24 cellular contexts compared by ENCODE assay signal in genomic region chr1:213958346-213958745, GRCh38. TPM values are rescaled to one million over a fixed set of nuclear protein-coding genes. Genes with fewer than 3 reads are reported as not detected.
DNase-seq lines count a peak whose midpoint lies in the region; ATAC-seq, FAIRE-seq and TF ChIP-seq lines count a peak whose summit lies in the region.
"Had no signal": no experiment of that assay in that cellular context is flagged by ENCODE, and none has a peak within 500 bp of the region (broad histone marks: within the 10 kb centered on the region; RNA-seq: fewer than 3 reads in every experiment).

No MANE protein-coding gene starts in this region.

- TF ChIP-seq RAD21 in H1 (IDR thresholded peaks at IDR 0.05 in 1 of 2, conservative IDR thresholded peaks at IDR 0.05 in 1 of 2; ENCODE audit: low read depth in 2 of 2, low read length in 2 of 2) (no peak), HepG2 (CRISPR knock-in tag; IDR thresholded peaks at IDR 0.05) (no peak)

- intact Hi-C loops in HepG2 (cut with micrococcal nuclease; ENCODE audit: unreplicated experiment) (no loop called here), right lobe of liver (cut with DNase I) (no loop called here)

- FAIRE-seq in H1 (lab: Jason Lieb, UNC) = peak; percentile 52
- peak; percentile 78 for FAIRE-seq in HepG2 (lab: Jason Lieb, UNC)
- FAIRE-seq: A549, G401.6, GM12891, GM18507 had no signal

- no peak overlapping the region for H3K27ac ChIP-seq in H1 (ENCODE audit: low read depth, low read length)
- H3K27ac ChIP-seq in HepG2 (ENCODE audit: extremely low read length, insufficient read depth, low read length) = peak overlapping the region; percentile 66
- peak overlapping the region in 2 of 3 donors; percentile 58 to 78 for H3K27ac ChIP-seq in right lobe of liver
- H3K27ac ChIP-seq: 22Rv1; A549; BLaER1 treated with 17β-estradiol and CSF1 and Interleukin-3, amounts not matched to agents 10 nM and 100 nM; C4-2B had no signal

- CTCF ChIA-PET in WTC11 (lab: Charles Lee) = no interaction called here
- CTCF ChIA-PET in H1 (lab: Charles Lee; ENCODE audit: partially characterized antibody) = interaction anchor here (1.3 kb wide), 1 partner anchor 165 kb away, joined by 3 read pairs; no protein-coding TSS in a partner anchor
- CTCF ChIA-PET in HepG2 (lab: Yijun Ruan, JAX; ENCODE audit: low intra/inter-chr PET ratio, low total read pairs) = no interaction called here

- H2BK15ac ChIP-seq in H1 (ENCODE audit: low read length) = no peak overlapping the region

- DNase-seq in WTC11 (ENCODE audit: low spot score) = no peak
- DNase-seq in H1 (ENCODE audit: low read depth in 1 of 2, low spot score in 2 of 2) = no peak
- peak; percentile 73 for DNase-seq in HepG2 (ENCODE audit: low spot score)
- peak in 1 of 3 donors; percentile 68 for DNase-seq in right lobe of liver
- DNase-seq in activated CD4-positive, alpha-beta T cell treated with anti-CD3 and anti-CD28 coated beads for 4 hours = no peak
- DNase-seq in NCI-H748 treated with DMSO at 0.1 percent for 48 hours (lab: John Stamatoyannopoulos, UW) = no peak
- DNase-seq: AML-193; Caco-2; Calu3; CD4-positive, alpha-beta T cell; CD8-positive, alpha-beta T cell; DMS79 treated with DMSO at 0.1 percent for 48 hours; GF-D8 had no signal

- H3K18ac ChIP-seq in H1 (ENCODE audit: extremely low read depth, low read length) = no peak overlapping the region

- H3K79me2 ChIP-seq in H1 (ENCODE audit: control insufficient read depth in 1 of 2, insufficient read depth in 2 of 2, low read length in 2 of 2) (no peaks in the 10 kb centered on the region), HepG2 (ENCODE audit: insufficient read depth, low read length) (no peaks in the 10 kb centered on the region)

- H3K14ac ChIP-seq in H1 (ENCODE audit: insufficient read length) = no peak overlapping the region

- H3K4me1 ChIP-seq in H1 (replicated peaks in 1 of 4; ENCODE audit: control insufficient read depth in 3 of 4, insufficient read depth in 4 of 4, low read length in 3 of 4) (no peaks in the 10 kb centered on the region), HepG2 (ENCODE audit: insufficient read depth, low read length) (peaks cover 84% of the 10 kb centered on the region), right lobe of liver (peaks cover 0 to 40% (median 12%) of the 10 kb centered on the region in 4 donors)
- H3K4me1 ChIP-seq: A549; BLaER1 treated with 17β-estradiol and CSF1 and Interleukin-3, amounts not matched to agents 10 nM and 100 nM had no signal

- H3K4me3 ChIP-seq in H1 (ENCODE audit: extremely low read depth in 1 of 4, insufficient read depth in 2 of 4, low read depth in 3 of 4, low read length in 4 of 4) (no peak overlapping the region), HepG2 (replicated peaks in 1 of 3; ENCODE audit: insufficient read depth in 1 of 3, low read depth in 2 of 3, low read length in 3 of 3) (no peak overlapping the region), right lobe of liver (no peak overlapping the region)
- H3K4me3 ChIP-seq: A549; BLaER1 treated with 17β-estradiol and CSF1 and Interleukin-3, amounts not matched to agents 10 nM and 100 nM had no signal

- H3K23ac ChIP-seq in H1 (ENCODE audit: insufficient read length) = no peak overlapping the region

- 95% methylated on average over 2 of the region's 2 CpGs; no CpG with 5 or more reads in 1 of the 2 experiments for WGBS in H1 (ENCODE audit: extremely low coverage in 1 of 2, insufficient coverage in 1 of 2, insufficient read length in 1 of 2, insufficient replicate concordance in 2 of 2, low coverage in 1 of 2, low lambda C conversion rate in 2 of 2, missing lambda C conversion rate in 1 of 2), 2 experiments
- 8% methylated on average over 2 of the region's 2 CpGs for WGBS in HepG2 (ENCODE audit: low lambda C conversion rate)
- WGBS in right lobe of liver (ENCODE audit: insufficient coverage, low coverage, low lambda C conversion rate, missing lambda C conversion rate) = 19% methylated on average over 2 of the region's 2 CpGs

- H2AK5ac ChIP-seq in H1 (ENCODE audit: low read depth, low read length) = no peak overlapping the region

- TF ChIP-seq EP300 in H1 (IDR thresholded peaks at IDR 0.05; ENCODE audit: borderline replicate concordance in 1 of 2, low read depth in 2 of 2, low read length in 2 of 2) = no peak
- peak in 1 of 2 experiments; percentile 93; a peak in 2 of 4 replicates for TF ChIP-seq EP300 in HepG2 (IDR thresholded peaks at IDR 0.05; ENCODE audit: low read depth in 2 of 2, low read length in 2 of 2)
- TF ChIP-seq EP300 in HepG2 (CRISPR knock-in tag; IDR thresholded peaks at IDR 0.05; ENCODE audit: borderline replicate concordance) = peak; percentile 53; the same call in 1 of the 2 replicates

- no peaks in the 10 kb centered on the region for H3K9me3 ChIP-seq in H1 (ENCODE audit: insufficient read depth in 2 of 2, low read depth in 1 of 2, low read length in 1 of 2)
- peaks cover 6% of the 10 kb centered on the region; the same call in 1 of the 2 replicates for H3K9me3 ChIP-seq in HepG2 (ENCODE audit: low read length)
- no peaks in the 10 kb centered on the region for H3K9me3 ChIP-seq in right lobe of liver
- H3K9me3 ChIP-seq: A549; BLaER1 treated with 17β-estradiol and CSF1 and Interleukin-3, amounts not matched to agents 10 nM and 100 nM; Caco-2 had no signal

- no peak overlapping the region for H3K27ac Mint-ChIP-seq in WTC11
- H3K27ac Mint-ChIP-seq: B cell; CD4-positive, alpha-beta T cell; CD8-positive, alpha-beta T cell had no signal

- no peaks in the 10 kb centered on the region for H3K27me3 ChIP-seq in H1 (replicated peaks in 1 of 4; ENCODE audit: control insufficient read depth in 3 of 4, extremely low read depth in 1 of 4, insufficient read depth in 3 of 4, low read length in 3 of 4)
- H3K27me3 ChIP-seq in HepG2 (ENCODE audit: control insufficient read depth in 1 of 2, insufficient read depth in 2 of 2, low read length in 2 of 2) = no peaks in the 10 kb centered on the region
- no peaks in the 10 kb centered on the region for H3K27me3 ChIP-seq in right lobe of liver
- H3K27me3 ChIP-seq: BLaER1 treated with 17β-estradiol and CSF1 and Interleukin-3, amounts not matched to agents 10 nM and 100 nM had no signal

- POLR2A ChIA-PET in WTC11 (lab: Charles Lee) (no interaction called here), H1 (lab: Charles Lee; ENCODE audit: partially characterized antibody) (no interaction called here), HepG2 (lab: Yijun Ruan, JAX) (interaction anchor here (1.2 to 2.2 kb wide), 4 partner anchors 19 to 92 kb away, joined by 3 to 10 read pairs (median 5); partner anchors contain the start of gene PROX1)

- H3K79me1 ChIP-seq in H1 (ENCODE audit: low read depth, low read length) = no peaks in the 10 kb centered on the region

- no peak overlapping the region for H2BK12ac ChIP-seq in H1 (ENCODE audit: low read depth, low read length)

- H4K5ac ChIP-seq in H1 (ENCODE audit: insufficient read length, low read depth, low read length) = no peak overlapping the region

- H3K27me3 Mint-ChIP-seq in WTC11 (ENCODE audit: low read depth) = peaks cover 3% of the 10 kb centered on the region
- H3K27me3 Mint-ChIP-seq: CD4-positive, alpha-beta T cell had no signal

- no peak overlapping the region for H2BK120ac ChIP-seq in H1 (replicated peaks; ENCODE audit: low read depth, low read length)

- no peak for TF ChIP-seq POLR2A in H1 (IDR thresholded peaks at IDR 0.05; ENCODE audit: control extremely low read depth in 1 of 2, low read depth in 2 of 2, low read length in 2 of 2)
- TF ChIP-seq POLR2A in HepG2 (IDR thresholded peaks at IDR 0.05; ENCODE audit: insufficient read depth in 1 of 2, low read depth in 2 of 2, low read length in 2 of 2) = no peak
- TF ChIP-seq POLR2A in right lobe of liver (IDR thresholded peaks at IDR 0.05) = no peak

- TF ChIP-seq CTCF in WTC11 (IDR thresholded peaks at IDR 0.05) (no peak), H1 (IDR thresholded peaks at IDR 0.05; ENCODE audit: control extremely low read depth in 1 of 3, insufficient read depth in 1 of 3, low read depth in 1 of 3, low read length in 3 of 3) (no peak), HepG2 (CRISPR knock-in tag; IDR thresholded peaks at IDR 0.05) (no peak), right lobe of liver (IDR thresholded peaks at IDR 0.05) (no peak)

- in situ Hi-C loops in HepG2 (cut with HindIII; ENCODE audit: extremely low pct_ligation_motif_present, low pct_unique_long_range_greater_than_20kb) = no loop called here

- no peak overlapping the region for H3K9ac ChIP-seq in H1 (replicated peaks in 1 of 4; ENCODE audit: extremely low read depth in 1 of 4, low read depth in 3 of 4, low read length in 3 of 4)
- H3K9ac ChIP-seq in HepG2 (ENCODE audit: insufficient read depth, low read depth, low read length) = no peak overlapping the region
- H3K9ac ChIP-seq: BLaER1 treated with 17β-estradiol and CSF1 and Interleukin-3, amounts not matched to agents 10 nM and 100 nM had no signal

- no peak for ATAC-seq in WTC11
- peak; percentile 70 for ATAC-seq in HepG2
- ATAC-seq in right lobe of liver = peak; percentile 59 to 78 (median 64)
- ATAC-seq in GM21381 (IDR thresholded peaks at IDR 0.05; ENCODE audit: unreplicated experiment) = no peak
- ATAC-seq in GM18502 (IDR thresholded peaks at IDR 0.05; ENCODE audit: poor library complexity, unreplicated experiment) = no peak
- ATAC-seq: A549; CD8-positive, alpha-beta T cell had no signal

- no peak overlapping the region for H3K4ac ChIP-seq in H1 (replicated peaks; ENCODE audit: insufficient read length, low read depth, low read length)

- no peak overlapping the region for H2BK5ac ChIP-seq in H1 (ENCODE audit: low read depth, low read length)

- H3K4me1 Mint-ChIP-seq in WTC11 = no peaks in the 10 kb centered on the region
- H3K4me1 Mint-ChIP-seq: B cell had no signal

- H3K23me2 ChIP-seq in H1 (ENCODE audit: low read depth, low read length) = no peaks in the 10 kb centered on the region

- H3K4me2 ChIP-seq in H1 (ENCODE audit: insufficient read depth in 1 of 2, low read depth in 2 of 2, low read length in 2 of 2) (no peak overlapping the region), HepG2 (ENCODE audit: low read depth, low read length) (0 out of 2 replicates have a peak overlapping the region, but pooled peaks have one; percentile 34)
- H3K4me2 ChIP-seq: A549; BLaER1 treated with 17β-estradiol and CSF1 and Interleukin-3, amounts not matched to agents 10 nM and 100 nM had no signal

- H3K9me3 Mint-ChIP-seq in WTC11 = peaks cover 9% of the 10 kb centered on the region
- H3K9me3 Mint-ChIP-seq: CD4-positive, alpha-beta T cell had no signal

- H3K4me3 Mint-ChIP-seq in WTC11 = no peak overlapping the region
- H3K4me3 Mint-ChIP-seq: B cell; CD4-positive, alpha-beta T cell; CD8-positive, alpha-beta T cell had no signal

- no peak overlapping the region for H4K91ac ChIP-seq in H1 (replicated peaks; ENCODE audit: insufficient read length, low read length)

- no peak overlapping the region for H2AFZ ChIP-seq in H1 (ENCODE audit: low read length)
- H2AFZ ChIP-seq in HepG2 (ENCODE audit: low read length) = no peak overlapping the region

- no peak overlapping the region for H4K8ac ChIP-seq in H1 (ENCODE audit: extremely low read depth, insufficient read depth, low read length)

- no peak overlapping the region for H2BK20ac ChIP-seq in H1 (ENCODE audit: low read length)

- no peak overlapping the region for H3K56ac ChIP-seq in H1 (replicated peaks; ENCODE audit: insufficient read length, low read depth, low read length)

- no peaks in the 10 kb centered on the region for H3K36me3 Mint-ChIP-seq in WTC11
- H3K36me3 Mint-ChIP-seq: CD8-positive, alpha-beta T cell had no signal

- H4K20me1 ChIP-seq in H1 (replicated peaks in 1 of 2; ENCODE audit: control insufficient read depth in 1 of 2, insufficient read depth in 2 of 2, low read length in 2 of 2) (no peaks in the 10 kb centered on the region), HepG2 (ENCODE audit: insufficient read depth, low read length) (no peaks in the 10 kb centered on the region)
- H4K20me1 ChIP-seq: BLaER1 treated with 17β-estradiol and CSF1 and Interleukin-3, amounts not matched to agents 10 nM and 100 nM had no signal

- H3K36me3 ChIP-seq in H1 (ENCODE audit: control insufficient read depth in 2 of 4, insufficient read depth in 4 of 4, low read length in 3 of 4) (no peaks in the 10 kb centered on the region), HepG2 (replicated peaks in 1 of 2; ENCODE audit: control insufficient read depth in 1 of 2, insufficient read depth in 2 of 2, low read length in 2 of 2) (no peaks in the 10 kb centered on the region), right lobe of liver (no peaks in the 10 kb centered on the region)
- H3K36me3 ChIP-seq: BLaER1 treated with 17β-estradiol and CSF1 and Interleukin-3, amounts not matched to agents 10 nM and 100 nM had no signal

- no TSS peak for BruUV-seq in HepG2 (replicated peaks; lab: Mats Ljungman, UMichigan)

RNA-seq across cellular contexts. Expression of gene PROX1, which starts 29.4 kb away (rescaled TPM):
- total RNA-seq in WTC11 (2021) = 3.0 to 3.8 TPM (median 3.3 TPM) in 3 replicates
- total RNA-seq in H1 (2021; fragmentation: NEBNext Ultra II Directional; extraction: Animal tissue kit (Norgen Biotek cat#: 25700)) = 1.5 and 2.0 TPM in 2 replicates
- 0.30 and 0.82 TPM in 2 replicates for polyA plus RNA-seq in H1 (2011; rRNA removed)
- 0.30 TPM for polyA plus RNA-seq in H1 (2011; cell fraction: cytosol; rRNA removed)
- 0.80 TPM for polyA plus RNA-seq in H1 (2011; cell fraction: nucleus; rRNA removed)
- polyA plus RNA-seq in H1 (2012, experiment 1 of 2) = 0.33 to 0.96 TPM (median 0.75 TPM) in 4 replicates
- polyA plus RNA-seq in H1 (2012, experiment 2 of 2) = 0.45 TPM
- polyA plus RNA-seq in H1 (2013, experiment 1 of 2) = 0.32 TPM
- 0.40 TPM for polyA plus RNA-seq in H1 (2013, experiment 2 of 2)
- 0.54 and 2.3 TPM in 2 replicates for polyA minus RNA-seq in H1 (2011; rRNA and poly(A)+ RNA removed)
- 1.0 TPM for polyA minus RNA-seq in H1 (2011; cell fraction: cytosol; rRNA and poly(A)+ RNA removed)
- polyA minus RNA-seq in H1 (2011; cell fraction: nucleus; rRNA and poly(A)+ RNA removed) = 3.6 TPM
- 30.2 and 48.5 TPM in 2 replicates for total RNA-seq in HepG2 (2016; rRNA removed; fragmentation: Illumina TruSeq; extraction: Trizol)
- total RNA-seq in HepG2 (2016; cell fraction: cytosol; rRNA removed; fragmentation: Illumina TruSeq; extraction: Trizol; ENCODE audit: low read depth) = 18.3 and 23.4 TPM in 2 replicates
- total RNA-seq in HepG2 (2016; cell fraction: insoluble cytoplasmic fraction; rRNA removed; fragmentation: Illumina TruSeq; extraction: Trizol) = 30.0 and 40.1 TPM in 2 replicates
- 37.4 and 49.2 TPM in 2 replicates for total RNA-seq in HepG2 (2016; cell fraction: membrane; rRNA removed; fragmentation: Illumina TruSeq; extraction: Trizol)
- 48.9 and 52.6 TPM in 2 replicates for total RNA-seq in HepG2 (2016; cell fraction: nucleus; rRNA removed; fragmentation: Illumina TruSeq; extraction: Trizol)
- polyA plus RNA-seq in HepG2 (2011; rRNA removed) = 10.0 and 12.3 TPM in 2 replicates
- polyA plus RNA-seq in HepG2 (2011; cell fraction: cytosol; rRNA removed) = 6.4 and 10.1 TPM in 2 replicates
- 24.5 and 25.6 TPM in 2 replicates for polyA plus RNA-seq in HepG2 (2011; cell fraction: nucleus; rRNA removed)
- polyA plus RNA-seq in HepG2 (2012) = 32.4 and 38.1 TPM in 2 replicates
- 0.63 and 0.75 TPM in 2 replicates for polyA plus RNA-seq in HepG2 (2016; cell fraction: cytosol; fragmentation: Illumina TruSeq; extraction: Trizol; ENCODE audit: low read depth)
- polyA plus RNA-seq in HepG2 (2016; cell fraction: insoluble cytoplasmic fraction; fragmentation: Illumina TruSeq; extraction: Trizol; ENCODE audit: low read depth) = 32.3 and 34.3 TPM in 2 replicates
- 2.9 and 3.5 TPM in 2 replicates for polyA plus RNA-seq in HepG2 (2016; cell fraction: membrane; fragmentation: Illumina TruSeq; extraction: Trizol; ENCODE audit: low read depth)
- 47.2 and 51.1 TPM in 2 replicates for polyA plus RNA-seq in HepG2 (2016; cell fraction: nucleus; fragmentation: Illumina TruSeq; extraction: Trizol; ENCODE audit: insufficient read depth, low read depth)
- 40.4 TPM in 1 of 2 replicates, not detected in the other for polyA minus RNA-seq in HepG2 (2011; rRNA and poly(A)+ RNA removed; ENCODE audit: low replicate concordance)
- 37.0 and 45.5 TPM in 2 replicates for polyA minus RNA-seq in HepG2 (2011; cell fraction: cytosol; rRNA and poly(A)+ RNA removed)
- polyA minus RNA-seq in HepG2 (2011; cell fraction: nucleus; rRNA and poly(A)+ RNA removed) = 45.6 and 52.3 TPM in 2 replicates
- 100 to 1,000 TPM in 4 of 6 experiments, 10 to 100 TPM in 2; 79.6 to 186 (median 164) TPM for total RNA-seq in right lobe of liver
- total RNA-seq: A172; CD8-positive, alpha-beta T cell had no signal

Comparison
In these comparisons a context has a peak if more than half of its experiments do, and no peak if none do; other contexts are left out.
1. ATAC-seq: peak in HepG2 (single experiment) and right lobe of liver (4 of 4); none in WTC11 (single experiment), GM21381 (single experiment) and GM18502 (single experiment).
2. Of the 50 proteins assayed by ChIP-seq in both HepG2 and WTC11: peak only in HepG2: ATF2, ATF3, FOXJ3, FOXP4, MAX, MLX and 2 more; only in WTC11: GABPB1; in both: none; in neither: 39; mixed calls (peak in some experiments, not most) for 2.